In genomic region chr13:83168575-83168974, GRCh38 we compare ENCODE assay signal across 30 cellular contexts.
"Had no signal": no experiment of that assay in that cellular context is flagged by ENCODE, and none has a peak within 500 bp of the region (broad histone marks: within the 10 kb centered on the region; RNA-seq: fewer than 3 reads in every experiment).

No MANE protein-coding gene starts in this region.

- DNase-seq: activated CD4-positive, alpha-beta T cell treated with anti-CD3 and anti-CD28 coated beads for 4 hours; activated CD4-positive, alpha-beta T cell treated with anti-CD3 and anti-CD28 coated beads, Interleukin-2, amount 50 U/mL, for 4 hours; activated effector memory CD4-positive, alpha-beta T cell treated with Interleukin-2 at 50 U/mL for 16 hours; activated naive CD4-positive, alpha-beta T cell treated with anti-CD3 and anti-CD28 coated beads for 36 hours; activated naive CD8-positive, alpha-beta T cell treated with anti-CD3 and anti-CD28 coated beads for 36 hours; activated T-cell treated with anti-CD3 and anti-CD28 coated beads for 4 hours; effector CD8-positive, alpha-beta T cell; esophagus squamous epithelium; head of caudate nucleus; hippocampal formation; kidney; left lung; mesendoderm; mucosa of descending colon; posterior cingulate gyrus; small intestine; stimulated activated CD4-positive, alpha-beta T cell treated with anti-CD3 and anti-CD28 coated beads, Interleukin-4, amount 100 ng/mL, for 4 hours; stimulated activated CD8-positive, alpha-beta memory T cell treated with anti-CD3 and anti-CD28 coated beads, Interleukin-4, amount 100 ng/mL, for 48 hours; stimulated activated naive CD8-positive, alpha-beta T cell treated with anti-CD3 and anti-CD28 coated beads, Interleukin-15, amount 100 ng/mL, for 72 hours; substantia nigra; thyroid gland; upper lobe of right lung had no signal

- H3K9me3 ChIP-seq: esophagus squamous epithelium, thyroid gland, upper lobe of right lung had no signal

- FAIRE-seq: bronchial epithelial cell had no signal

- H3K36me3 ChIP-seq: esophagus squamous epithelium, gastroesophageal sphincter, left lung, thyroid gland, upper lobe of right lung had no signal

- H3K27me3 Mint-ChIP-seq: activated naive CD8-positive, alpha-beta T cell treated with anti-CD3 and anti-CD28 coated beads for 36 hours; central memory CD8-positive, alpha-beta T cell; natural killer cell treated with Interleukin-12 subunit alpha and Interleukin-12 subunit beta and Interleukin-15 and Interleukin-18, amount 100 ng/mL, for 72 hours; stimulated activated memory B cell treated with anti-CD40 and anti-IgM and Interleukin-4, amounts not matched to agents 10 μg/mL and 1 μg/mL and 100 μg/mL, for 72 hours; stimulated activated naive CD8-positive, alpha-beta T cell treated with anti-CD3 and anti-CD28 coated beads, Interleukin-15, amount 100 ng/mL, for 72 hours had no signal

- H3K27ac ChIP-seq: epithelial cell of prostate, esophagus squamous epithelium, gastroesophageal sphincter, left lung, thyroid gland, upper lobe of right lung, VCaP had no signal

- H3K4me3 ChIP-seq: esophagus squamous epithelium, gastroesophageal sphincter, left lung, lung, mucosa of descending colon, thyroid gland, upper lobe of right lung had no signal

- H3K36me3 Mint-ChIP-seq: activated naive CD8-positive, alpha-beta T cell treated with anti-CD3 and anti-CD28 coated beads for 36 hours; stimulated activated memory B cell treated with anti-CD40 and anti-IgM and Interleukin-4, amounts not matched to agents 10 μg/mL and 1 μg/mL and 100 μg/mL, for 72 hours had no signal

- H3K4me1 ChIP-seq: esophagus squamous epithelium, gastroesophageal sphincter, left lung, thyroid gland, upper lobe of right lung had no signal

- H3K27me3 ChIP-seq: esophagus squamous epithelium, gastroesophageal sphincter, left lung, thyroid gland, upper lobe of right lung had no signal

- H3K27ac Mint-ChIP-seq: activated naive CD4-positive, alpha-beta T cell treated with anti-CD3 and anti-CD28 coated beads for 36 hours; activated naive CD8-positive, alpha-beta T cell treated with anti-CD3 and anti-CD28 coated beads for 36 hours; natural killer cell treated with Interleukin-12 subunit alpha and Interleukin-12 subunit beta and Interleukin-15 and Interleukin-18, amount 100 ng/mL, for 72 hours; stimulated activated memory B cell treated with anti-CD40 and anti-IgM and Interleukin-4, amounts not matched to agents 10 μg/mL and 1 μg/mL and 100 μg/mL, for 72 hours; stimulated activated naive CD8-positive, alpha-beta T cell treated with anti-CD3 and anti-CD28 coated beads, Interleukin-15, amount 100 ng/mL, for 72 hours had no signal

- H3K4me3 Mint-ChIP-seq: activated naive CD4-positive, alpha-beta T cell treated with anti-CD3 and anti-CD28 coated beads for 36 hours; activated naive CD8-positive, alpha-beta T cell treated with anti-CD3 and anti-CD28 coated beads for 36 hours; central memory CD8-positive, alpha-beta T cell; natural killer cell treated with Interleukin-12 subunit alpha and Interleukin-12 subunit beta and Interleukin-15 and Interleukin-18, amount 100 ng/mL, for 72 hours; stimulated activated memory B cell treated with anti-CD40 and anti-IgM and Interleukin-4, amounts not matched to agents 10 μg/mL and 1 μg/mL and 100 μg/mL, for 72 hours; stimulated activated naive CD8-positive, alpha-beta T cell treated with anti-CD3 and anti-CD28 coated beads, Interleukin-15, amount 100 ng/mL, for 72 hours had no signal

- H3K4me1 Mint-ChIP-seq: activated naive CD8-positive, alpha-beta T cell treated with anti-CD3 and anti-CD28 coated beads for 36 hours; central memory CD8-positive, alpha-beta T cell; stimulated activated memory B cell treated with anti-CD40 and anti-IgM and Interleukin-4, amounts not matched to agents 10 μg/mL and 1 μg/mL and 100 μg/mL, for 72 hours; stimulated activated naive CD8-positive, alpha-beta T cell treated with anti-CD3 and anti-CD28 coated beads, Interleukin-15, amount 100 ng/mL, for 72 hours had no signal
